Comparison of ENCODE assay signal across 31 cellular contexts in the genomic region with DNA sequence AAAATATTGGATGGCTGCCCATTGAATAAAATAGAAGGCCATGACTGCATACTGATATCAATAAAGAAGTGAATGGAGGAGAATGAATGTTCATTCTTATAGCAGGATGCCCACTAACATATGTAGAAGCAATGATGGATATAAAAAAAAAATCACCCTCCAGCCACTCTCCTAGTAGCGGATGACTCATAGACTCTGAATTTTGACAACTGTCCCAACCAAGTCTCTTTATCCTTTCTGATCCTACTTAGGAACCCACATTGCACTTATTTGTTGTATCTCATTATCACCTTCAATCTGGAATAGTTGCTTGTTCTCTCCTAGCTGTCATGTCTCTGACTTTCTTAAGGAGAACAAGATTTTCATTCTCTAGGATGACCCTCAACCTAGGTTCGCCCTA.
"Had no signal": no experiment of that assay in that cellular context is flagged by ENCODE, and none has a peak within 500 bp of the region (broad histone marks: within the 10 kb centered on the region; RNA-seq: fewer than 3 reads in every experiment).

No MANE protein-coding gene starts in this region.

- H3K4me3 ChIP-seq: SJCRH30, SK-N-MC had no signal

- H3K27ac ChIP-seq: SJCRH30, SK-N-MC, WERI-Rb-1 had no signal

- H3K4me1 ChIP-seq: SJCRH30 had no signal

- H3K27ac Mint-ChIP-seq: activated CD4-positive, alpha-beta memory T cell treated with anti-CD3 and anti-CD28 coated beads, Interleukin-2, amount 10 ng/mL, durations not matched to agents 7 days and 5 days; activated CD8-positive, alpha-beta memory T cell treated with anti-CD3 and anti-CD28 coated beads, Interleukin-2, amount 10 ng/mL, durations not matched to agents 7 days and 5 days; activated naive CD8-positive, alpha-beta T cell treated with anti-CD3 and anti-CD28 coated beads for 36 hours; activated T-helper 17 cell treated with anti-CD3 and anti-CD28 coated beads, Interleukin-2, amount 50 U/mL, for 72 hours had no signal

- H3K9me3 Mint-ChIP-seq: activated CD4-positive, alpha-beta memory T cell treated with anti-CD3 and anti-CD28 coated beads, Interleukin-2, amount 10 ng/mL, durations not matched to agents 7 days and 5 days; activated naive CD8-positive, alpha-beta T cell treated with anti-CD3 and anti-CD28 coated beads for 36 hours; activated T-helper 17 cell treated with anti-CD3 and anti-CD28 coated beads, Interleukin-2, amount 50 U/mL, for 72 hours had no signal

- H3K9me3 ChIP-seq: SJCRH30 had no signal

- H3K27me3 Mint-ChIP-seq: activated CD8-positive, alpha-beta memory T cell treated with anti-CD3 and anti-CD28 coated beads, Interleukin-2, amount 10 ng/mL, durations not matched to agents 7 days and 5 days; activated naive CD8-positive, alpha-beta T cell treated with anti-CD3 and anti-CD28 coated beads for 36 hours had no signal

- ATAC-seq: activated CD8-positive, alpha-beta memory T cell treated with anti-CD3 and anti-CD28 coated beads, Interleukin-2, amount 10 ng/mL, durations not matched to agents 7 days and 5 days; activated T-helper 17 cell treated with anti-CD3 and anti-CD28 coated beads, Interleukin-2, amount 50 U/mL, for 72 hours had no signal

- H3K36me3 Mint-ChIP-seq: activated CD8-positive, alpha-beta memory T cell treated with anti-CD3 and anti-CD28 coated beads, Interleukin-2, amount 10 ng/mL, durations not matched to agents 7 days and 5 days had no signal

- H3K4me1 Mint-ChIP-seq: activated CD4-positive, alpha-beta memory T cell treated with anti-CD3 and anti-CD28 coated beads, Interleukin-2, amount 10 ng/mL, durations not matched to agents 7 days and 5 days; activated CD8-positive, alpha-beta memory T cell treated with anti-CD3 and anti-CD28 coated beads, Interleukin-2, amount 10 ng/mL, durations not matched to agents 7 days and 5 days; activated naive CD8-positive, alpha-beta T cell treated with anti-CD3 and anti-CD28 coated beads for 36 hours; activated T-helper 17 cell treated with anti-CD3 and anti-CD28 coated beads, Interleukin-2, amount 50 U/mL, for 72 hours had no signal

- DNase-seq: activated CD4-positive, alpha-beta memory T cell treated with anti-CD3 and anti-CD28 coated beads, Interleukin-2, amount 10 ng/mL, durations not matched to agents 7 days and 5 days; activated CD4-positive, alpha-beta T cell treated with anti-CD3 and anti-CD28 coated beads for 1 hour; activated CD4-positive, alpha-beta T cell treated with anti-CD3 and anti-CD28 coated beads for 48 hours; activated CD4-positive, CD25-positive, alpha-beta regulatory T cell; activated CD8-positive, alpha-beta memory T cell treated with anti-CD3 and anti-CD28 coated beads for 24 hours; activated CD8-positive, alpha-beta memory T cell treated with anti-CD3 and anti-CD28 coated beads, Interleukin-2, amount 10 ng/mL, durations not matched to agents 7 days and 5 days; activated CD8-positive, alpha-beta memory T cell treated with anti-CD3 and anti-CD28 coated beads, Interleukin-2, amount 50 U/mL, for 48 hours; activated effector memory CD4-positive, alpha-beta T cell treated with anti-CD3 and anti-CD28 coated beads, Interleukin-2, amount 50 U/mL, for 16 hours; activated naive CD4-positive, alpha-beta T cell; activated naive CD4-positive, alpha-beta T cell treated with anti-CD3 and anti-CD28 coated beads, Interleukin-2, amount 50 U/mL, for 16 hours; activated naive CD8-positive, alpha-beta T cell treated with anti-CD3 and anti-CD28 coated beads for 36 hours; activated T-cell treated with anti-CD3 and anti-CD28 coated beads, Interleukin-2, amount 50 U/mL, for 48 hours; amniotic stem cell; aorta; Kasumi-1; KG1; NCI-H1092 treated with DMSO at 0.1 percent for 48 hours; NCI-H1417; NCI-H146; NCI-H187 treated with DMSO at 0.1 percent for 48 hours; NCI-H2081; NCI-H2171 treated with DMSO at 0.1 percent for 48 hours; NCI-H2227 treated with DMSO at 0.1 percent for 48 hours; NCI-H446; NCI-H510A treated with DMSO at 0.1 percent for 48 hours; SHP77; SJCRH30; T1000; WERI-Rb-1 had no signal

- H3K27me3 ChIP-seq: SJCRH30 had no signal

- H3K4me3 Mint-ChIP-seq: activated CD4-positive, alpha-beta memory T cell treated with anti-CD3 and anti-CD28 coated beads, Interleukin-2, amount 10 ng/mL, durations not matched to agents 7 days and 5 days; activated CD8-positive, alpha-beta memory T cell treated with anti-CD3 and anti-CD28 coated beads, Interleukin-2, amount 10 ng/mL, durations not matched to agents 7 days and 5 days; activated naive CD8-positive, alpha-beta T cell treated with anti-CD3 and anti-CD28 coated beads for 36 hours; activated T-helper 17 cell treated with anti-CD3 and anti-CD28 coated beads, Interleukin-2, amount 50 U/mL, for 72 hours had no signal

- H3K36me3 ChIP-seq: SJCRH30, WERI-Rb-1 had no signal
